ENCODE assay signal across 21 cellular contexts in genomic region chr2:27707462-27708256, GRCh38. TPM values are rescaled to one million over a fixed set of nuclear protein-coding genes. Genes with fewer than 3 reads are reported as not detected.
DNase-seq lines count a peak whose midpoint lies in the region; ATAC-seq and TF ChIP-seq lines count a peak whose summit lies in the region.
"Had no signal": no experiment of that assay in that cellular context is flagged by ENCODE, and none has a peak within 500 bp of the region (broad histone marks: within the 10 kb centered on the region; RNA-seq: fewer than 3 reads in every experiment).

No MANE protein-coding gene starts in this region.

- peak; percentile 55 for TF ChIP-seq POLR2A in ovary (IDR thresholded peaks at IDR 0.05)

- 25 to 35% (median 26%) methylated on average over 9 of the region's 9 CpGs for WGBS in ovary, 3 donors
- no CpG with 5 or more reads among the region's 9 CpGs for WGBS in H9 (ENCODE audit: extremely low coverage, insufficient read length, low lambda C conversion rate)

- H3K36me3 ChIP-seq in ovary (no peaks in the 10 kb centered on the region), OCI-LY7 (ENCODE audit: insufficient read depth, low read length) (no peaks in the 10 kb centered on the region)
- H3K36me3 ChIP-seq: neutrophil, Peyer's patch, spleen had no signal

- H3K27me3 ChIP-seq in ovary (no peaks in the 10 kb centered on the region), H9 (ENCODE audit: insufficient read depth, low read length) (no peaks in the 10 kb centered on the region)
- H3K27me3 ChIP-seq: body of pancreas, neutrophil, Peyer's patch, spleen had no signal

- intact Hi-C loops in ovary (cut with DNase I) (loop anchor here (5.0 to 10.0 kb wide), 3 partner anchors 67 to 747 kb away; partner anchors contain the start of genes FOSL2 (in 2 of the 4) and MRPL33 (in 1 of the 4)), OCI-LY7 (cut with micrococcal nuclease; ENCODE audit: unreplicated experiment) (no loop called here)

- H3K9me3 Mint-ChIP-seq in WTC11 (no peaks in the 10 kb centered on the region), H9 (no peaks in the 10 kb centered on the region)
- H3K9me3 Mint-ChIP-seq in stimulated activated naive CD8-positive, alpha-beta T cell treated with anti-CD3 and anti-CD28 coated beads, Interleukin-15, amount 100 ng/mL, for 72 hours, result no peaks in the 10 kb centered on the region
- H3K9me3 Mint-ChIP-seq: stimulated activated memory B cell treated with anti-CD40 and anti-IgM and Interleukin-4, amounts not matched to agents 10 μg/mL and 1 μg/mL and 100 μg/mL, for 72 hours had no signal

- H2BK5ac ChIP-seq in H9 (ENCODE audit: insufficient read length, low read length), result no peak overlapping the region

- no TSS peak for BruUV-seq in OCI-LY7 (replicated peaks; lab: Mats Ljungman, UMichigan)

- H3K23me2 ChIP-seq in H9 (ENCODE audit: insufficient read length, low read depth, low read length, poor library complexity, severe bottlenecking), result no peaks in the 10 kb centered on the region

- H3K56ac ChIP-seq in H9 (ENCODE audit: insufficient read length, low read depth, low read length), result no peak overlapping the region

- CTCF ChIA-PET in WTC11 (lab: Charles Lee) (interaction anchor here (1.3 to 3.7 kb wide), 3 partner anchors 16 to 45 kb away, joined by 7 to 23 read pairs (median 12); no protein-coding TSS in a partner anchor), OCI-LY7 (lab: Charles Lee; ENCODE audit: unreplicated experiment) (no interaction called here)

- H2BK120ac ChIP-seq in H9 (ENCODE audit: low read depth, low read length, poor library complexity, severe bottlenecking), result no peak overlapping the region

- ATAC-seq in WTC11, result no peak
- ATAC-seq in stimulated activated naive CD8-positive, alpha-beta T cell treated with anti-CD3 and anti-CD28 coated beads, Interleukin-15, amount 100 ng/mL, for 72 hours, result no peak
- ATAC-seq: body of pancreas; stimulated activated memory B cell treated with anti-CD40 and anti-IgM and Interleukin-4, amounts not matched to agents 10 μg/mL and 1 μg/mL and 100 μg/mL, for 72 hours had no signal

- H4K5ac ChIP-seq in H9 (ENCODE audit: insufficient read length, low read depth, low read length), result no peak overlapping the region

- peak; percentile 84 for TF ChIP-seq EP300 in ovary (IDR thresholded peaks at IDR 0.05)

- no peaks in the 10 kb centered on the region for H3K9me3 ChIP-seq in ovary
- no peaks in the 10 kb centered on the region for H3K9me3 ChIP-seq in H9 (ENCODE audit: control insufficient read depth, low read depth, low read length)
- no peaks in the 10 kb centered on the region for H3K9me3 ChIP-seq in OCI-LY7 (ENCODE audit: low read length)
- H3K9me3 ChIP-seq: body of pancreas, neutrophil, Peyer's patch, spleen had no signal

- H3K79me2 ChIP-seq in H9 (ENCODE audit: insufficient read depth, low read length), result no peaks in the 10 kb centered on the region
- no peaks in the 10 kb centered on the region for H3K79me2 ChIP-seq in OCI-LY7 (ENCODE audit: insufficient read depth, low read depth, low read length)

- H3T11ph ChIP-seq in H9 (ENCODE audit: low read length), result no peak overlapping the region

- H2AK5ac ChIP-seq in H9 (ENCODE audit: insufficient read length, low read length), result no peak overlapping the region

- no peak overlapping the region for H2AFZ ChIP-seq in H9 (ENCODE audit: low read length)
- no peak overlapping the region for H2AFZ ChIP-seq in OCI-LY7 (ENCODE audit: low read length)

- TF ChIP-seq CTCF in 22Rv1 (IDR thresholded peaks at IDR 0.05) (no peak), WTC11 (IDR thresholded peaks at IDR 0.05) (no peak), fibroblast of the aortic adventitia (IDR thresholded peaks at IDR 0.05; ENCODE audit: insufficient read depth, low read length) (no peak), ovary (IDR thresholded peaks at IDR 0.05) (no peak), H9 (conservative IDR thresholded peaks at IDR 0.05) (no peak), OCI-LY7 (conservative IDR thresholded peaks at IDR 0.05; ENCODE audit: low read length) (no peak)

- H4K91ac ChIP-seq in H9 (ENCODE audit: insufficient read length, low read depth, low read length), result no peak overlapping the region

- no peak overlapping the region for H3K14ac ChIP-seq in H9 (ENCODE audit: insufficient read depth, low read length)

- H2BK15ac ChIP-seq in H9 (ENCODE audit: low read depth, low read length), result no peak overlapping the region

- H3K4me1 Mint-ChIP-seq in WTC11 (no peaks in the 10 kb centered on the region; the same call in 1 of the 2 replicates), H9 (peaks cover 10 to 24% of the 10 kb centered on the region in 2 experiments)
- H3K4me1 Mint-ChIP-seq in stimulated activated naive CD8-positive, alpha-beta T cell treated with anti-CD3 and anti-CD28 coated beads, Interleukin-15, amount 100 ng/mL, for 72 hours, result peaks cover 40% of the 10 kb centered on the region

- H3K4me3 ChIP-seq in fibroblast of the aortic adventitia (ENCODE audit: low read depth, low read length) (no peak overlapping the region), ovary (no peak overlapping the region), OCI-LY7 (ENCODE audit: low read depth, low read length, poor library complexity, severe bottlenecking) (no peak overlapping the region)
- H3K4me3 ChIP-seq: body of pancreas, Peyer's patch, spleen had no signal

- no peak overlapping the region for H3K4me3 Mint-ChIP-seq in WTC11
- no peak overlapping the region for H3K4me3 Mint-ChIP-seq in H9
- no peak overlapping the region for H3K4me3 Mint-ChIP-seq in stimulated activated naive CD8-positive, alpha-beta T cell treated with anti-CD3 and anti-CD28 coated beads, Interleukin-15, amount 100 ng/mL, for 72 hours
- H3K4me3 Mint-ChIP-seq: stimulated activated memory B cell treated with anti-CD40 and anti-IgM and Interleukin-4, amounts not matched to agents 10 μg/mL and 1 μg/mL and 100 μg/mL, for 72 hours had no signal

- no peaks in the 10 kb centered on the region for H3K79me1 ChIP-seq in H9 (ENCODE audit: insufficient read depth, low read depth, low read length, poor library complexity, severe bottlenecking)

- no peak overlapping the region for H2BK12ac ChIP-seq in H9 (ENCODE audit: insufficient read length, low read depth, low read length)

- no peak overlapping the region for H3K23ac ChIP-seq in H9 (ENCODE audit: insufficient read length, low read depth, low read length)

- H3K27ac Mint-ChIP-seq in WTC11 (0 out of 2 replicates have a peak overlapping the region, but pooled peaks have one; percentile 2), H9 (no peak overlapping the region; a peak in 1 of 7 replicates)
- no peak overlapping the region for H3K27ac Mint-ChIP-seq in stimulated activated naive CD8-positive, alpha-beta T cell treated with anti-CD3 and anti-CD28 coated beads, Interleukin-15, amount 100 ng/mL, for 72 hours
- H3K27ac Mint-ChIP-seq: stimulated activated memory B cell treated with anti-CD40 and anti-IgM and Interleukin-4, amounts not matched to agents 10 μg/mL and 1 μg/mL and 100 μg/mL, for 72 hours had no signal

- H3K4me2 ChIP-seq in H9 (ENCODE audit: insufficient read depth, insufficient read length, low read length) (no peak overlapping the region), OCI-LY7 (ENCODE audit: low read length) (no peak overlapping the region)

- no peaks in the 10 kb centered on the region; the same call in 1 of the 2 replicates for H3K27me3 Mint-ChIP-seq in WTC11 (ENCODE audit: low read depth)
- H3K27me3 Mint-ChIP-seq in H9 (ENCODE audit: low read depth), result peaks cover 1% of the 10 kb centered on the region; the same call in 1 of the 2 replicates
- H3K27me3 Mint-ChIP-seq in stimulated activated naive CD8-positive, alpha-beta T cell treated with anti-CD3 and anti-CD28 coated beads, Interleukin-15, amount 100 ng/mL, for 72 hours, result peaks cover 8% of the 10 kb centered on the region

- no peak overlapping the region for H3K4ac ChIP-seq in H9 (ENCODE audit: low read depth, low read length)

- H3K9ac ChIP-seq in H9 (ENCODE audit: extremely low read depth, insufficient read length, low read length), result no peak overlapping the region

- H4K20me1 ChIP-seq in H9 (ENCODE audit: control insufficient read depth, insufficient read depth, insufficient read length), result no peaks in the 10 kb centered on the region
- no peaks in the 10 kb centered on the region for H4K20me1 ChIP-seq in OCI-LY7 (ENCODE audit: insufficient read depth, low read length)

- no peaks in the 10 kb centered on the region for H3K9me2 ChIP-seq in OCI-LY7 (ENCODE audit: insufficient read depth, low read length)

- H3K36me3 Mint-ChIP-seq in WTC11 (no peaks in the 10 kb centered on the region), H9 (ENCODE audit: insufficient read depth in 1 of 3, low read depth in 3 of 3) (no peaks in the 10 kb centered on the region; a peak in 1 of 7 replicates)
- H3K36me3 Mint-ChIP-seq: stimulated activated memory B cell treated with anti-CD40 and anti-IgM and Interleukin-4, amounts not matched to agents 10 μg/mL and 1 μg/mL and 100 μg/mL, for 72 hours had no signal

- H3K27ac ChIP-seq in 22Rv1, result peak overlapping the region; percentile 78; the same call in 1 of the 2 replicates
- peak overlapping the region; percentile 66 to 78 for H3K27ac ChIP-seq in ovary
- no peak overlapping the region for H3K27ac ChIP-seq in H9 (ENCODE audit: insufficient read length, low read depth, low read length)
- H3K27ac ChIP-seq in OCI-LY7 (ENCODE audit: low read depth, low read length, poor library complexity, severe bottlenecking), result no peak overlapping the region
- H3K27ac ChIP-seq: neutrophil had no signal

- H4K8ac ChIP-seq in H9 (replicated peaks; ENCODE audit: insufficient read length, low read depth, low read length), result no peak overlapping the region

- no peak overlapping the region for H2BK20ac ChIP-seq in H9 (ENCODE audit: low read depth, low read length, poor library complexity, severe bottlenecking)

- no peak overlapping the region for H3K18ac ChIP-seq in H9 (ENCODE audit: insufficient read length, low read depth, low read length)

- no peak for DNase-seq in WTC11 (ENCODE audit: low spot score)
- DNase-seq in fibroblast of the aortic adventitia (ENCODE audit: low read depth), result peak; percentile 32
- DNase-seq in ovary, result peak; percentile 56 to 81 (median 73)
- no peak for DNase-seq in H9
- no peak for DNase-seq in activated CD4-positive, CD25-positive, alpha-beta regulatory T cell treated with anti-CD3 and anti-CD28 coated beads, Interleukin-2, amount 50 U/mL, for 72 hours
- no peak for DNase-seq in stimulated activated naive CD8-positive, alpha-beta T cell treated with anti-CD3 and anti-CD28 coated beads, Interleukin-15, amount 100 ng/mL, for 72 hours
- no peak for DNase-seq in OCI-LY7 (ENCODE audit: low spot score)
- DNase-seq: activated effector memory CD4-positive, alpha-beta T cell treated with Interleukin-2 at 50 U/mL for 16 hours; body of pancreas; GF-D8; HCEC 1CT; mesendoderm; MM.1S; NCI-H2081; NCI-H526; Peyer's patch; spleen; SW 1271 had no signal

- H3K4me1 ChIP-seq in ovary (ENCODE audit: insufficient read depth) (peaks cover 20% of the 10 kb centered on the region), H9 (ENCODE audit: insufficient read depth, low read length) (no peaks in the 10 kb centered on the region; the same call in 1 of the 2 replicates), OCI-LY7 (ENCODE audit: insufficient read depth, low read length, poor library complexity, severe bottlenecking) (no peaks in the 10 kb centered on the region)

- POLR2A ChIA-PET in WTC11 (lab: Charles Lee) (no interaction called here), OCI-LY7 (lab: Charles Lee) (interaction anchor here (0.6 kb wide), 1 partner anchor 1357 kb away, joined by 4 read pairs; no protein-coding TSS in a partner anchor)

RNA-seq across cellular contexts. Expression of gene SLC4A1AP, which starts 44.0 kb away (rescaled TPM):
- total RNA-seq in WTC11 (2021), result 17.8 to 20.1 TPM (median 19.3 TPM) in 3 replicates
- 25.9 and 70.6 TPM in 2 replicates for total RNA-seq in fibroblast of the aortic adventitia (ENCODE audit: low replicate concordance)
- total RNA-seq in ovary, result 10 to 100 TPM; 15.0 to 19.2 (median 16.2) TPM
- 10 to 100 TPM; 14.6 to 22.0 TPM for polyA plus RNA-seq in ovary
- total RNA-seq in H9 (2021), result 18.8 and 20.8 TPM in 2 replicates
- 26.2 and 36.7 TPM in 2 replicates for total RNA-seq in OCI-LY7 (2014; rRNA removed; shearing (Covaris generic))
- 26.7 and 27.9 TPM in 2 replicates for total RNA-seq in OCI-LY7 (2022)

RNA-seq across cellular contexts. Expression of gene SUPT7L, which starts 44.2 kb away (rescaled TPM):
- 22.6 to 24.1 TPM (median 23.8 TPM) in 3 replicates for total RNA-seq in WTC11 (2021)
- total RNA-seq in fibroblast of the aortic adventitia (ENCODE audit: low replicate concordance), result 14.0 and 36.7 TPM in 2 replicates
- 10 to 100 TPM; 20.4 to 29.2 (median 24.5) TPM for total RNA-seq in ovary
- 10 to 100 TPM; 22.1 to 37.7 TPM for polyA plus RNA-seq in ovary
- total RNA-seq in H9 (2021), result 28.9 and 30.4 TPM in 2 replicates
- 32.3 and 33.6 TPM in 2 replicates for total RNA-seq in OCI-LY7 (2014; rRNA removed; shearing (Covaris generic))
- 33.0 and 35.8 TPM in 2 replicates for total RNA-seq in OCI-LY7 (2022)

Comparison
In these comparisons a context has a peak if more than half of its experiments do, and no peak if none do; other contexts are left out.
1. H3K27ac ChIP-seq: peak in 22Rv1 (single experiment) and ovary (2 of 2); none in H9 (single experiment) and OCI-LY7 (single experiment).
2. DNase-seq: peak in fibroblast of the aortic adventitia (single experiment) and ovary (5 of 5); none in WTC11 (single experiment), H9 (single experiment), activated CD4-positive, CD25-positive, alpha-beta regulatory T cell treated with anti-CD3 and anti-CD28 coated beads, Interleukin-2, amount 50 U/mL, for 72 hours (single experiment), stimulated activated naive CD8-positive, alpha-beta T cell treated with anti-CD3 and anti-CD28 coated beads, Interleukin-15, amount 100 ng/mL, for 72 hours (0 of 2) and OCI-LY7 (single experiment).